In genomic region chr11:27217948-27218410, GRCh38 we compare ENCODE assay signal across 12 cellular contexts.
A peak's percentile ranks its signal among the peaks of the same experiment; 100 is the strongest.
DNase-seq lines count a peak whose midpoint lies in the region; ATAC-seq and TF ChIP-seq lines count a peak whose summit lies in the region.
"Had no signal": no experiment of that assay in that cellular context is flagged by ENCODE, and none has a peak within 500 bp of the region (broad histone marks: within the 10 kb centered on the region; RNA-seq: fewer than 3 reads in every experiment).

No MANE protein-coding gene starts in this region.

- no peak overlapping the region for H3K27ac Mint-ChIP-seq in natural killer cell
- H3K27ac Mint-ChIP-seq in activated naive CD4-positive, alpha-beta T cell treated with anti-CD3 and anti-CD28 coated beads, Interleukin-2, amount 10 ng/mL, durations not matched to agents 7 days and 5 days = no peak overlapping the region
- H3K27ac Mint-ChIP-seq: stimulated activated naive CD8-positive, alpha-beta T cell treated with anti-CD3 and anti-CD28 coated beads, Interleukin-15, Interleukin-2, amounts not matched to agents 100 ng/mL and 50 ng/mL, for 24 hours had no signal

- no peaks in the 10 kb centered on the region for H3K9me3 Mint-ChIP-seq in natural killer cell
- H3K9me3 Mint-ChIP-seq in activated naive CD4-positive, alpha-beta T cell treated with anti-CD3 and anti-CD28 coated beads, Interleukin-2, amount 10 ng/mL, durations not matched to agents 7 days and 5 days = no peaks in the 10 kb centered on the region
- H3K9me3 Mint-ChIP-seq: stimulated activated naive CD8-positive, alpha-beta T cell treated with anti-CD3 and anti-CD28 coated beads, Interleukin-15, Interleukin-2, amounts not matched to agents 100 ng/mL and 50 ng/mL, for 24 hours had no signal

- CTCF ChIA-PET in activated naive CD4-positive, alpha-beta T cell treated with anti-CD3 and anti-CD28 coated beads, Interleukin-2, amount 10 ng/mL, durations not matched to agents 7 days and 5 days (lab: Charles Lee) = no interaction called here

- no peaks in the 10 kb centered on the region for H3K27me3 Mint-ChIP-seq in natural killer cell (ENCODE audit: low read depth in 2 of 2)
- H3K27me3 Mint-ChIP-seq in activated naive CD4-positive, alpha-beta T cell treated with anti-CD3 and anti-CD28 coated beads, Interleukin-2, amount 10 ng/mL, durations not matched to agents 7 days and 5 days = no peaks in the 10 kb centered on the region

- H3K4me3 Mint-ChIP-seq in natural killer cell = no peak overlapping the region
- no peak overlapping the region for H3K4me3 Mint-ChIP-seq in activated naive CD4-positive, alpha-beta T cell treated with anti-CD3 and anti-CD28 coated beads, Interleukin-2, amount 10 ng/mL, durations not matched to agents 7 days and 5 days
- H3K4me3 Mint-ChIP-seq: stimulated activated naive CD8-positive, alpha-beta T cell treated with anti-CD3 and anti-CD28 coated beads, Interleukin-15, Interleukin-2, amounts not matched to agents 100 ng/mL and 50 ng/mL, for 24 hours had no signal

- H3K4me1 Mint-ChIP-seq in natural killer cell = no peaks in the 10 kb centered on the region
- H3K4me1 Mint-ChIP-seq in activated naive CD4-positive, alpha-beta T cell treated with anti-CD3 and anti-CD28 coated beads, Interleukin-2, amount 10 ng/mL, durations not matched to agents 7 days and 5 days = no peaks in the 10 kb centered on the region

- TF ChIP-seq CTCF in natural killer cell (IDR thresholded peaks at IDR 0.05) = no peak

- intact Hi-C loops in Right ventricle myocardium superior (cut with DNase I) (no loop called here), natural killer cell (cut with micrococcal nuclease) (no loop called here)

- ATAC-seq in Right ventricle myocardium superior (ENCODE audit: poor library complexity) (peak; percentile 28), natural killer cell (no peak), HG03045 (IDR thresholded peaks at IDR 0.05; ENCODE audit: unreplicated experiment) (no peak)
- ATAC-seq: left lung had no signal

- H3K4me3 ChIP-seq in skeletal muscle cell (ENCODE audit: low read depth, low read length) = no peak overlapping the region
- H3K4me3 ChIP-seq: left lung had no signal

- DNase-seq in HCEC 1CT = peak; percentile 64
- DNase-seq in SK-N-DZ (ENCODE audit: low spot score) = peak; percentile 38
- DNase-seq in Right ventricle myocardium superior = no peak
- peak; percentile 74 for DNase-seq in skeletal muscle cell (ENCODE audit: low read depth)
- no peak for DNase-seq in natural killer cell
- no peak for DNase-seq in SIG-M5 treated with dmso at 0.1 percent for 504 hours (lab: John Stamatoyannopoulos, UW; ENCODE audit: unreplicated experiment)
- DNase-seq in activated naive CD4-positive, alpha-beta T cell treated with anti-CD3 and anti-CD28 coated beads, Interleukin-2, amount 10 ng/mL, durations not matched to agents 7 days and 5 days = no peak
- DNase-seq: activated T-cell treated with anti-CD3 and anti-CD28 coated beads, Interleukin-2, amount 50 U/mL, for 48 hours; left lung; T-helper 9 cell had no signal

- H3K36me3 Mint-ChIP-seq in natural killer cell = no peaks in the 10 kb centered on the region
- no peaks in the 10 kb centered on the region for H3K36me3 Mint-ChIP-seq in activated naive CD4-positive, alpha-beta T cell treated with anti-CD3 and anti-CD28 coated beads, Interleukin-2, amount 10 ng/mL, durations not matched to agents 7 days and 5 days

Comparison
In these comparisons a context has a peak if more than half of its experiments do, and no peak if none do; other contexts are left out.
1. DNase-seq: peak in HCEC 1CT (single experiment), SK-N-DZ (single experiment) and skeletal muscle cell (single experiment); none in Right ventricle myocardium superior (single experiment), natural killer cell (single experiment), SIG-M5 treated with dmso at 0.1 percent for 504 hours (single experiment) and activated naive CD4-positive, alpha-beta T cell treated with anti-CD3 and anti-CD28 coated beads, Interleukin-2, amount 10 ng/mL, durations not matched to agents 7 days and 5 days (single experiment).